25 cellular contexts compared by ENCODE assay signal in the genomic region with DNA sequence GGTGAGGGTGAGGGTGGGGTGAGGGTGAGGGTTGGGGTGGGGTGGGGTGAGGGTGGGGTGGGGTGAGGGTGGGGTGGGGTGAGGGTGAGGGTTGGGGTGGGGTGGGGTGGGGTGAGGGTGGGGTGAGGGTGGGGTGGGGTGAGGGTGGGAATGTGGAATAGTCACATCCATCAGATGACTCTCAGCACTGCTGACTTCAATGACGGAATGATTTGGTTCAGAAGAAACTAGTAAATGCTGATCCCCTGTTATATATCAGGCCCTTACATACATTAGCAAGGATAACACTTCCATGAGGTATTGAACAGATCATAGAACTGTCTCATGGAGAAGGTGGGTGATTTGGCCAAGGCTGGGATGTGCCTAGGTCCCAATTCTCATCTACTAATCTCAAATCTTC. TPM values are rescaled to one million over a fixed set of nuclear protein-coding genes. Genes with fewer than 3 reads are reported as not detected.
DNase-seq lines count a peak whose midpoint lies in the region; ATAC-seq, FAIRE-seq and TF ChIP-seq lines count a peak whose summit lies in the region.
"Had no signal": no experiment of that assay in that cellular context is flagged by ENCODE, and none has a peak within 500 bp of the region (broad histone marks: within the 10 kb centered on the region; RNA-seq: fewer than 3 reads in every experiment).

No MANE protein-coding gene starts in this region.

- no peak for FAIRE-seq in keratinocyte (lab: Jason Lieb, UNC)
- FAIRE-seq in urothelium cell line (lab: Jason Lieb, UNC), result no peak
- FAIRE-seq: astrocyte, RCC 7860 had no signal

- intact Hi-C loops in lower lobe of right lung (cut with DNase I), result no loop called here

- 0 out of 2 replicates have a peak, but pooled peaks cover 2% of the 10 kb centered on the region for H3F3A ChIP-seq in GM23338 (replicated peaks; ENCODE audit: low read depth)

- peaks cover 57% of the 10 kb centered on the region for H3K4me1 Mint-ChIP-seq in GM23338
- H3K4me1 Mint-ChIP-seq in activated T-helper 17 cell treated with anti-CD3 and anti-CD28 coated beads, Interleukin-2, amount 50 U/mL, for 72 hours, result no peaks in the 10 kb centered on the region
- H3K4me1 Mint-ChIP-seq: memory B cell had no signal

- TF ChIP-seq CTCF in GM23338 (conservative IDR thresholded peaks at IDR 0.05; ENCODE audit: low read depth in 2 of 2) (no peak), keratinocyte (optimal IDR thresholded peaks at IDR 0.05 in 1 of 3, IDR thresholded peaks at IDR 0.05 in 1 of 3, conservative IDR thresholded peaks at IDR 0.05 in 1 of 3; ENCODE audit: extremely low read depth in 1 of 3, insufficient read depth in 2 of 3, low read length in 3 of 3) (no peak), lower lobe of right lung (IDR thresholded peaks at IDR 0.05) (no peak)

- H3K4me3 ChIP-seq in GM23338 (peak overlapping the region; percentile 29; the same call in 1 of the 2 replicates), keratinocyte (ENCODE audit: control insufficient read depth in 2 of 3, extremely low read depth in 1 of 3, insufficient read depth in 2 of 3, low read depth in 1 of 3, low read length in 3 of 3) (no peak overlapping the region), lower lobe of right lung (no peak overlapping the region)
- H3K4me3 ChIP-seq: ovary had no signal

- H3K27me3 ChIP-seq in GM23338 (ENCODE audit: insufficient read depth) (no peaks in the 10 kb centered on the region), keratinocyte (ENCODE audit: control insufficient read depth, extremely low read depth, insufficient read depth, low read length) (no peaks in the 10 kb centered on the region), lower lobe of right lung (ENCODE audit: low read depth) (no peaks in the 10 kb centered on the region)
- H3K27me3 ChIP-seq: ovary, sigmoid colon had no signal

- H3K4me1 ChIP-seq in GM23338 (ENCODE audit: insufficient read depth) (peaks cover 47% of the 10 kb centered on the region), keratinocyte (ENCODE audit: control insufficient read depth, extremely low read depth, insufficient read depth, low read length) (peaks cover 9% of the 10 kb centered on the region), lower lobe of right lung (peaks cover 13% of the 10 kb centered on the region)

- H3K27ac ChIP-seq in GM23338 (ENCODE audit: low read depth) (peak overlapping the region; percentile 80), keratinocyte (ENCODE audit: control insufficient read depth, insufficient read depth, low read length) (no peak overlapping the region), lower lobe of right lung (no peak overlapping the region)
- H3K27ac ChIP-seq: ovary had no signal

- ATAC-seq in GM23338, result no peak
- ATAC-seq in activated T-helper 17 cell treated with anti-CD3 and anti-CD28 coated beads, Interleukin-2, amount 50 U/mL, for 72 hours (replicated peaks), result no peak
- no peak for ATAC-seq in lower lobe of right lung
- ATAC-seq: HCT116 had no signal

- no peaks in the 10 kb centered on the region for H3K9me2 ChIP-seq in GM23338 (ENCODE audit: insufficient read depth)

- peaks cover 9% of the 10 kb centered on the region for H3K27me3 Mint-ChIP-seq in GM23338 (ENCODE audit: insufficient read depth, low read depth, poor library complexity)
- H3K27me3 Mint-ChIP-seq in activated T-helper 17 cell treated with anti-CD3 and anti-CD28 coated beads, Interleukin-2, amount 50 U/mL, for 72 hours, result no peaks in the 10 kb centered on the region
- H3K27me3 Mint-ChIP-seq: activated CD4-positive, alpha-beta T cell treated with anti-CD3 and anti-CD28 coated beads, Interleukin-2, amount 10 ng/mL, durations not matched to agents 7 days and 5 days; activated naive CD8-positive, alpha-beta T cell; CD4-positive, alpha-beta T cell had no signal

- H4K20me1 ChIP-seq in GM23338 (replicated peaks; ENCODE audit: insufficient read depth) (no peaks in the 10 kb centered on the region), keratinocyte (ENCODE audit: control insufficient read depth, extremely low read depth, insufficient read depth, low read length) (no peaks in the 10 kb centered on the region)

- H3K36me3 Mint-ChIP-seq in GM23338 (ENCODE audit: low read depth), result peaks cover 7% of the 10 kb centered on the region
- peaks cover 8% of the 10 kb centered on the region for H3K36me3 Mint-ChIP-seq in activated T-helper 17 cell treated with anti-CD3 and anti-CD28 coated beads, Interleukin-2, amount 50 U/mL, for 72 hours (ENCODE audit: low read depth)
- H3K36me3 Mint-ChIP-seq: activated naive CD8-positive, alpha-beta T cell; memory B cell had no signal

- DNase-seq in A172 (ENCODE audit: low spot score), result peak; percentile 30
- no peak for DNase-seq in GM23338 (ENCODE audit: low spot score)
- no peak for DNase-seq in keratinocyte (ENCODE audit: low read depth, low spot score)
- DNase-seq in stimulated activated CD4-positive, alpha-beta T cell treated with anti-CD3 and anti-CD28 coated beads, Interleukin-1b, Interleukin-23, amount 100 ng/mL, for 48 hours, result no peak
- no peak for DNase-seq in urothelium cell line (ENCODE audit: low spot score)
- no peak for DNase-seq in lower lobe of right lung
- no peak for DNase-seq in iPS-NIHi11 (ENCODE audit: low spot score)
- DNase-seq: GF-D8, hippocampal formation, Karpas-422, kidney glomerular epithelial cell, ovary, sigmoid colon had no signal

- H3K36me3 ChIP-seq in GM23338 (ENCODE audit: insufficient read depth) (no peaks in the 10 kb centered on the region), keratinocyte (ENCODE audit: control insufficient read depth in 2 of 2, extremely low read depth in 1 of 2, insufficient read depth in 2 of 2, low read length in 2 of 2) (no peaks in the 10 kb centered on the region), lower lobe of right lung (peaks cover under 1% of the 10 kb centered on the region)
- H3K36me3 ChIP-seq: ovary had no signal

- H3K4me3 Mint-ChIP-seq in GM23338, result peak overlapping the region; percentile 33; the same call in 2 of the 3 replicates
- no peak overlapping the region for H3K4me3 Mint-ChIP-seq in activated T-helper 17 cell treated with anti-CD3 and anti-CD28 coated beads, Interleukin-2, amount 50 U/mL, for 72 hours
- H3K4me3 Mint-ChIP-seq: activated CD4-positive, alpha-beta T cell treated with anti-CD3 and anti-CD28 coated beads, Interleukin-2, amount 10 ng/mL, durations not matched to agents 7 days and 5 days; memory B cell; T-helper 1 cell treated with Interleukin-12 subunit alpha and Interleukin-12 subunit beta and Interleukin-4 antibody, amounts not matched to agents 30 μg/mL and 1 μg/mL, for 36 hours had no signal

- H3K4me2 ChIP-seq in GM23338, result peak overlapping the region; percentile 54
- H3K4me2 ChIP-seq in keratinocyte (ENCODE audit: control insufficient read depth, extremely low read depth, insufficient read depth, low read depth, low read length), result peak overlapping the region; percentile 12

- no peaks in the 10 kb centered on the region for H3K79me2 ChIP-seq in GM23338 (replicated peaks; ENCODE audit: insufficient read depth)
- H3K79me2 ChIP-seq in keratinocyte (ENCODE audit: control insufficient read depth, insufficient read depth, low read length), result no peaks in the 10 kb centered on the region

- H3K9me3 ChIP-seq in keratinocyte (ENCODE audit: control insufficient read depth, low read depth, low read length) (no peaks in the 10 kb centered on the region), lower lobe of right lung (no peaks in the 10 kb centered on the region)
- H3K9me3 ChIP-seq: ovary, sigmoid colon had no signal

- H3K27ac Mint-ChIP-seq in GM23338, result peak overlapping the region; percentile 66; the same call in 1 of the 2 replicates
- peak overlapping the region; percentile 25 for H3K27ac Mint-ChIP-seq in activated T-helper 17 cell treated with anti-CD3 and anti-CD28 coated beads, Interleukin-2, amount 50 U/mL, for 72 hours
- H3K27ac Mint-ChIP-seq: activated T-helper 2 cell treated with anti-CD3 and anti-CD28 coated beads, Interferon-gamma antibody, Interleukin-2, Interleukin-4, amounts not matched to agents 10 μg/mL and 5 μg/mL and 100 μg/mL, durations not matched to agents 14 hours and 24 hours and 36 hours; memory B cell; T-helper 1 cell treated with Interleukin-12 subunit alpha and Interleukin-12 subunit beta and Interleukin-4 antibody, amounts not matched to agents 30 μg/mL and 1 μg/mL, for 36 hours had no signal

- dilution Hi-C loops in keratinocyte (cut with MboI; ENCODE audit: extremely low pct_ligation_motif_present, low sequenced_read_pairs), result no loop called here

- no peaks in the 10 kb centered on the region for H3K9me1 ChIP-seq in keratinocyte (ENCODE audit: control insufficient read depth, extremely low read depth, insufficient read depth, low read length)

- no peak overlapping the region for H2AFZ ChIP-seq in GM23338
- H2AFZ ChIP-seq in keratinocyte (ENCODE audit: control insufficient read depth, low read length), result no peak overlapping the region

- peaks cover 7% of the 10 kb centered on the region; the same call in 1 of the 3 replicates for H3K9me3 Mint-ChIP-seq in GM23338
- H3K9me3 Mint-ChIP-seq in activated T-helper 17 cell treated with anti-CD3 and anti-CD28 coated beads, Interleukin-2, amount 50 U/mL, for 72 hours, result no peaks in the 10 kb centered on the region
- H3K9me3 Mint-ChIP-seq: activated CD4-positive, alpha-beta T cell treated with anti-CD3 and anti-CD28 coated beads, Interleukin-2, amount 10 ng/mL, durations not matched to agents 7 days and 5 days; activated T-helper 2 cell treated with anti-CD3 and anti-CD28 coated beads, Interferon-gamma antibody, Interleukin-2, Interleukin-4, amounts not matched to agents 10 μg/mL and 5 μg/mL and 100 μg/mL, durations not matched to agents 14 hours and 24 hours and 36 hours; CD4-positive, alpha-beta T cell; memory B cell; T-helper 1 cell treated with Interleukin-12 subunit alpha and Interleukin-12 subunit beta and Interleukin-4 antibody, amounts not matched to agents 30 μg/mL and 1 μg/mL, for 36 hours had no signal

- H3K9ac ChIP-seq in keratinocyte (ENCODE audit: control insufficient read depth, extremely low read depth, insufficient read depth, low read length), result no peak overlapping the region

TF ChIP-seq in GM23338, 12 proteins besides CTCF, POLR2A, EP300 and RAD21 (continues in another document):
- TF ChIP-seq EZH2 (IDR thresholded peaks at IDR 0.05; ENCODE audit: low read depth, unreplicated experiment), result no peak

RNA-seq across cellular contexts. Expression of gene C5orf47, which starts 24.5 kb away (rescaled TPM):
- not detected in 2 replicates for total RNA-seq in A172 (2014; rRNA removed; shearing (Covaris generic))
- 0.63 and 1.0 TPM in 2 replicates for total RNA-seq in GM23338 (2014; rRNA removed; shearing (Covaris generic))
- 0.50 and 1.1 TPM in 2 replicates for polyA plus RNA-seq in GM23338 (2016; fragmentation: Nextera tagmentation; extraction: Ambion mirVana)
- total RNA-seq in activated T-helper 17 cell treated with anti-CD3 and anti-CD28 coated beads, Interleukin-2, amount 50 U/mL, for 72 hours, result not detected
- polyA plus RNA-seq in keratinocyte, result 0.03 TPM in 1 of 3 replicates, not detected in the others
- not detected for polyA plus RNA-seq in keratinocyte (2011; ENCODE audit: low read depth)
- not detected in 2 replicates for polyA plus RNA-seq in keratinocyte (2011; cell fraction: cytosol; rRNA removed)
- 0.05 TPM in 1 of 2 replicates, not detected in the other for polyA plus RNA-seq in keratinocyte (2011; cell fraction: nucleus; rRNA removed)
- not detected in 2 replicates for polyA plus RNA-seq in keratinocyte (2012; ENCODE audit: low replicate concordance)
- not detected in 3 replicates for polyA minus RNA-seq in keratinocyte
- polyA minus RNA-seq in keratinocyte (2011; cell fraction: cytosol; rRNA and poly(A)+ RNA removed), result not detected
- not detected in 2 replicates for polyA minus RNA-seq in keratinocyte (2011; cell fraction: nucleus; rRNA and poly(A)+ RNA removed)
- total RNA-seq in lower lobe of right lung, result not detected
- total RNA-seq: activated CD4-positive, alpha-beta T cell treated with anti-CD3 and anti-CD28 coated beads, Interleukin-2, amount 10 ng/mL, durations not matched to agents 7 days and 5 days; activated T-helper 2 cell treated with anti-CD3 and anti-CD28 coated beads, Interferon-gamma antibody, Interleukin-2, Interleukin-4, amounts not matched to agents 10 μg/mL and 5 μg/mL and 100 μg/mL, durations not matched to agents 14 hours and 24 hours and 36 hours; astrocyte; CD4-positive, alpha-beta T cell; epithelial cell of proximal tubule; HT-29; ovary; sigmoid colon had no signal
- polyA plus RNA-seq: sigmoid colon had no signal
